In the genomic region with DNA sequence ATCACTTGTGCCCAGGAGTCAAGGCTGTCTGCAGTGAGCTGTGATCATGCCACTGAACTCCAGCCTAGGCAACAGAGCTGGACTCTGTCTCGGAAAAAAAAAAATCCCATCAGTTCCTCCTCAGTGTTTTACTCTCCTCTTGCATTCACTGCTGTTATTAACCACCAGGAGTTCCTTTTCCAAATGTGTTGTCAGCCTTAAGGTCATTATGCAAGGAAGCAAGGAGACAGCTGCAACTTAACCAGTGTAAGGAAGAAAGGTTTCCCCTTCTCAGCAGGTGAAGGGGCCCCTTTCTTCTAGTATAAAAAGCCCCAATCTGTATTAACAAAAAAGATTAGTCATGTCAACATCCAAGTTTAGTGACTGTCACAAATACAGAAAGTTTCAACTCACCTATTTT, we compare ENCODE assay signal across 18 cellular contexts.
"Had no signal": no experiment of that assay in that cellular context is flagged by ENCODE, and none has a peak within 500 bp of the region (broad histone marks: within the 10 kb centered on the region; RNA-seq: fewer than 3 reads in every experiment).

No MANE protein-coding gene starts in this region.

- DNase-seq: activated CD4-positive, alpha-beta T cell treated with anti-CD3 and anti-CD28 coated beads, Interleukin-2, amount 50 U/mL, for 1 hour; activated CD8-positive, alpha-beta memory T cell treated with anti-CD3 and anti-CD28 coated beads, Interleukin-2, amount 50 U/mL, for 4 hours; activated naive CD4-positive, alpha-beta T cell treated with anti-CD3 and anti-CD28 coated beads for 36 hours; activated T-cell treated with anti-CD3 and anti-CD28 coated beads, Interleukin-2, amount 50 U/mL, for 4 hours; central memory CD4-positive, alpha-beta T cell; foreskin melanocyte; glutamatergic neuron; hippocampal formation; lower lobe of right lung; natural killer cell; occipital lobe; stimulated activated CD8-positive, alpha-beta memory T cell treated with anti-CD3 and anti-CD28 coated beads, Interleukin-4, amount 100 ng/mL, for 48 hours; stimulated activated naive CD4-positive, alpha-beta T cell treated with Interleukin-2 at 50 U/mL for 16 hours; thyroid gland had no signal

- H3K4me3 ChIP-seq: lower lobe of right lung, thyroid gland had no signal

- ATAC-seq: activated CD4-positive, CD25-positive, alpha-beta regulatory T cell treated with anti-CD3 and anti-CD28 coated beads, Interleukin-2, amount 50 U/mL, for 24 hours; lower lobe of right lung had no signal

- H3K9me3 Mint-ChIP-seq: activated naive CD4-positive, alpha-beta T cell treated with anti-CD3 and anti-CD28 coated beads for 36 hours; activated T-cell treated with anti-CD3 and anti-CD28 coated beads, Interleukin-2, amount 50 U/mL, for 4 hours; brain; natural killer cell had no signal

- FAIRE-seq: colon, keratinocyte had no signal

- H3K36me3 ChIP-seq: lower lobe of right lung, thyroid gland had no signal

- H3K4me3 Mint-ChIP-seq: activated naive CD4-positive, alpha-beta T cell treated with anti-CD3 and anti-CD28 coated beads for 36 hours; activated T-cell treated with anti-CD3 and anti-CD28 coated beads, Interleukin-2, amount 50 U/mL, for 4 hours; natural killer cell had no signal

- H3K27me3 ChIP-seq: thyroid gland had no signal

- H3K4me1 ChIP-seq: lower lobe of right lung, thyroid gland had no signal

- H3K27ac ChIP-seq: lower lobe of right lung, thyroid gland had no signal

- H3K9me3 ChIP-seq: lower lobe of right lung, thyroid gland had no signal

- H3K27ac Mint-ChIP-seq: activated naive CD4-positive, alpha-beta T cell treated with anti-CD3 and anti-CD28 coated beads for 36 hours had no signal

- H3K36me3 Mint-ChIP-seq: brain, natural killer cell had no signal
